In the genomic region with DNA sequence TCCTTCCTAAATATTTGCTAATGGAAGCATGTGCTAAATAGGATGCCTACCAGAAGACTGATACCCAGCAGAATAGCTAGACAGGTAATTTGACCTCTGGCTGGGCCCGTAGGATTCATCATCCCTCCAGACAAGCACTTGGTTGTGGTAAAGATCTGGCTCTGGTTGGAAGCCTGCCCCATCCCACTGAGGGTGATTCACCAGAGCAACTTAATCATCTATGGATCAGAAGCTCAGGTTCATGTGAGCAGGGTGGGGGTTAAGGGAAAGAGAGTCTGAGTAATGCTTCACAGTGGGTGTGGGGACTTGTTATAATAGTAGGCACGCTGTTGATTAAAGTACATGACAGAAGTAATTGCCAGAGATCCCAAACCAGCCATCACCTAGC, we compare ENCODE assay signal across 9 cellular contexts. TPM values are rescaled to one million over a fixed set of nuclear protein-coding genes. Genes with fewer than 3 reads are reported as not detected.
DNase-seq lines count a peak whose midpoint lies in the region; ATAC-seq and TF ChIP-seq lines count a peak whose summit lies in the region.
"Not testable (repeated sequence)": the region's sequence is repeated elsewhere in the genome, so short reads cannot be mapped to it uniquely, and the experiment has no call there.
"Had no signal": no experiment of that assay in that cellular context is flagged by ENCODE, and none has a peak within 500 bp of the region (broad histone marks: within the 10 kb centered on the region; RNA-seq: fewer than 3 reads in every experiment).

No MANE protein-coding gene starts in this region.

- POLR2A ChIA-PET in HCT116 (lab: Charles Lee); SK-N-SH (lab: Yijun Ruan, JAX): not testable (repeated sequence)

- WGBS in SK-N-SH (ENCODE audit: low lambda C conversion rate) = no CpG with 5 or more reads among the region's 2 CpGs

- not testable (repeated sequence) for H3K36me3 ChIP-seq in HCT116 (ENCODE audit: control insufficient read depth in 1 of 2, insufficient read depth in 2 of 2, low read length in 2 of 2); SK-N-SH (replicated peaks in 1 of 2; ENCODE audit: control insufficient read depth in 1 of 2, insufficient read depth in 2 of 2, low read length in 1 of 2)

- not testable (repeated sequence) for H3K36me3 Mint-ChIP-seq in activated naive CD8-positive, alpha-beta T cell treated with anti-CD3 and anti-CD28 coated beads, Interleukin-2, amount 50 U/mL, for 24 hours (ENCODE audit: low read depth)

- H3K27ac Mint-ChIP-seq in activated naive CD8-positive, alpha-beta T cell treated with anti-CD3 and anti-CD28 coated beads, Interleukin-2, amount 50 U/mL, for 24 hours = not testable (repeated sequence)

- not testable (repeated sequence) for H3K9me2 ChIP-seq in HCT116 (ENCODE audit: insufficient read depth); SK-N-SH

- CTCF ChIA-PET in HCT116 (lab: Charles Lee); SK-N-SH (lab: Yijun Ruan, JAX): not testable (repeated sequence)

- H3K9ac ChIP-seq in HCT116 (ENCODE audit: low read length); SK-N-SH: not testable (repeated sequence)

- H3K27me3 ChIP-seq in HCT116 (ENCODE audit: insufficient read depth, low read length); SK-N-SH (ENCODE audit: insufficient read depth): not testable (repeated sequence)

- intact Hi-C loops in HCT116 (cut with micrococcal nuclease); left cardiac atrium (cut with DNase I): not testable (repeated sequence)

- H3K9me3 Mint-ChIP-seq in activated naive CD8-positive, alpha-beta T cell treated with anti-CD3 and anti-CD28 coated beads, Interleukin-2, amount 50 U/mL, for 24 hours = not testable (repeated sequence)

- not testable (repeated sequence) for H3K4me2 ChIP-seq in HCT116 (ENCODE audit: low read length); SK-N-SH

- TF ChIP-seq POLR2A in HCT116 (IDR thresholded peaks at IDR 0.05; ENCODE audit: borderline replicate concordance, extremely low read depth, insufficient read depth, insufficient read length) = not testable (repeated sequence)

- not testable (repeated sequence) for TF ChIP-seq RAD21 in HCT116 (IDR thresholded peaks at IDR 0.05; ENCODE audit: low read depth); SK-N-SH (IDR thresholded peaks at IDR 0.05; ENCODE audit: low read length)

- not testable (repeated sequence) for H3K4me1 Mint-ChIP-seq in activated naive CD8-positive, alpha-beta T cell treated with anti-CD3 and anti-CD28 coated beads, Interleukin-2, amount 50 U/mL, for 24 hours

- H2AFZ ChIP-seq in HCT116 (ENCODE audit: low read depth, low read length, poor library complexity, severe bottlenecking); SK-N-SH (ENCODE audit: low read depth): not testable (repeated sequence)

- not testable (repeated sequence) for H3F3A ChIP-seq in SK-N-SH (replicated peaks; ENCODE audit: insufficient read depth)

- not testable (repeated sequence) for H3K27ac ChIP-seq in HCT116 (ENCODE audit: low read depth, low read length); SK-N-SH (ENCODE audit: low read depth in 2 of 2, low read length in 1 of 2)

- H3K27me3 Mint-ChIP-seq in activated naive CD8-positive, alpha-beta T cell treated with anti-CD3 and anti-CD28 coated beads, Interleukin-2, amount 50 U/mL, for 24 hours = not testable (repeated sequence)

- RAD21 ChIA-PET in HCT116 (lab: Charles Lee; ENCODE audit: low non-redundant PET in 1 of 2, low total read pairs in 2 of 2, uncharacterized antibody in 2 of 2, unreplicated experiment in 2 of 2) = not testable (repeated sequence)

- TF ChIP-seq CTCF in HCT116 (IDR thresholded peaks at IDR 0.05 in 2 of 3, conservative IDR thresholded peaks at IDR 0.05 in 1 of 3; ENCODE audit: borderline replicate concordance in 1 of 3, insufficient read depth in 1 of 3, low read depth in 2 of 3, low read length in 2 of 3); SK-N-SH (IDR thresholded peaks at IDR 0.05): not testable (repeated sequence)

- not testable (repeated sequence) for H3K4me3 ChIP-seq in HCT116 (replicated peaks in 1 of 2; ENCODE audit: low read depth in 1 of 2, low read length in 2 of 2); SK-N-SH (ENCODE audit: low read depth in 2 of 2, low read length in 1 of 2)

- ATAC-seq in HCT116 = peak; percentile 91
- ATAC-seq in activated naive CD8-positive, alpha-beta T cell treated with anti-CD3 and anti-CD28 coated beads, Interleukin-2, amount 50 U/mL, for 24 hours = peak; percentile 95
- ATAC-seq in left cardiac atrium = peak in 1 of 2 donors; percentile 83

- H3K79me2 ChIP-seq in HCT116 (ENCODE audit: insufficient read depth, low read length); SK-N-SH (ENCODE audit: insufficient read depth): not testable (repeated sequence)

- not testable (repeated sequence) for BruUV-seq in HCT116 (replicated peaks; lab: Mats Ljungman, UMichigan)

- not testable (repeated sequence) for DNase-seq in HCT116 (ENCODE audit: low read depth, low spot score); SK-N-SH
- DNase-seq in activated CD4-positive, alpha-beta T cell treated with anti-CD3 and anti-CD28 coated beads, Interleukin-2, amount 50 U/mL, for 48 hours = peak; percentile 7 to 26
- DNase-seq in activated naive CD8-positive, alpha-beta T cell treated with anti-CD3 and anti-CD28 coated beads, Interleukin-2, amount 50 U/mL, for 24 hours = peak; percentile 3
- peak; percentile 16 for DNase-seq in left cardiac atrium
- peak; percentile 24 for DNase-seq in stimulated activated CD4-positive, alpha-beta T cell treated with anti-CD3 and anti-CD28 coated beads, Interleukin-15, amount 100 ng/mL, for 24 hours
- DNase-seq in stimulated activated CD8-positive, alpha-beta memory T cell treated with anti-CD3 and anti-CD28 coated beads, Interleukin-2, amount 100 ng/mL, for 48 hours (ENCODE audit: low read depth in 2 of 2) = peak; percentile 0 to 8

- H3K4me1 ChIP-seq in HCT116 (ENCODE audit: control insufficient read depth in 1 of 2, insufficient read depth in 2 of 2, low read length in 2 of 2); SK-N-SH (ENCODE audit: control insufficient read depth in 1 of 2, insufficient read depth in 2 of 2, low read depth in 1 of 2, low read length in 1 of 2): not testable (repeated sequence)

- H3K4me3 Mint-ChIP-seq in activated naive CD8-positive, alpha-beta T cell treated with anti-CD3 and anti-CD28 coated beads, Interleukin-2, amount 50 U/mL, for 24 hours = not testable (repeated sequence)

- not testable (repeated sequence) for H3K9me3 ChIP-seq in HCT116 (ENCODE audit: control insufficient read depth in 1 of 2, insufficient read depth in 1 of 2, low read depth in 1 of 2, low read length in 2 of 2); SK-N-SH

- not testable (repeated sequence) for H4K20me1 ChIP-seq in HCT116 (ENCODE audit: insufficient read depth); SK-N-SH (ENCODE audit: insufficient read depth)

- TF ChIP-seq EP300 in SK-N-SH (IDR thresholded peaks at IDR 0.05; ENCODE audit: borderline replicate concordance in 1 of 2, low read depth in 1 of 2, low read length in 1 of 2) = peak in 1 of 2 experiments; percentile 29; a peak in 1 of 4 replicates

TF ChIP-seq in HCT116, 20 proteins besides CTCF, POLR2A, EP300 and RAD21:
- TF ChIP-seq FOSL1 (IDR thresholded peaks at IDR 0.05; ENCODE audit: low read depth) (peak; percentile 23; the same call in 1 of the 2 replicates), JUND (IDR thresholded peaks at IDR 0.05) (peak; percentile 11; the same call in 1 of the 2 replicates)

TF ChIP-seq in SK-N-SH, 30 proteins besides CTCF, POLR2A, EP300 and RAD21:
- TF ChIP-seq JUND (IDR thresholded peaks at IDR 0.05) (peak; percentile 52), FOSL2 (IDR thresholded peaks at IDR 0.05; ENCODE audit: borderline replicate concordance, low read depth) (peak; percentile 55; the same call in 1 of the 2 replicates), TCF12 (IDR thresholded peaks at IDR 0.05) (peak; percentile 42), NFIC (IDR thresholded peaks at IDR 0.05; ENCODE audit: borderline replicate concordance) (peak; percentile 51; the same call in 1 of the 2 replicates)
- TF ChIP-seq, protein P1, sequence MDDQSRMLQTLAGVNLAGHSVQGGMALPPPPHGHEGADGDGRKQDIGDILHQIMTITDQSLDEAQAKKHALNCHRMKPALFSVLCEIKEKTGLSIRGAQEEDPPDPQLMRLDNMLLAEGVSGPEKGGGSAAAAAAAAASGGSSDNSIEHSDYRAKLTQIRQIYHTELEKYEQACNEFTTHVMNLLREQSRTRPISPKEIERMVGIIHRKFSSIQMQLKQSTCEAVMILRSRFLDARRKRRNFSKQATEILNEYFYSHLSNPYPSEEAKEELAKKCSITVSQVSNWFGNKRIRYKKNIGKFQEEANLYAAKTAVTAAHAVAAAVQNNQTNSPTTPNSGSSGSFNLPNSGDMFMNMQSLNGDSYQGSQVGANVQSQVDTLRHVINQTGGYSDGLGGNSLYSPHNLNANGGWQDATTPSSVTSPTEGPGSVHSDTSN (IDR thresholded peaks at IDR 0.05) = 0 out of 2 replicates have a peak, but pooled peaks have one; percentile 26
TF ChIP-seq in SK-N-SH: peak in this region for 5; not testable (repeated sequence) for 25.

RNA-seq across cellular contexts. Expression of a gene that starts 26.5 kb away (rescaled TPM):
- 23.0 TPM for total RNA-seq in HCT116 (2021; ENCODE audit: unreplicated experiment)
- 26.4 and 29.3 TPM in 2 replicates for polyA plus RNA-seq in HCT116 (2012)
- 8.1 and 8.8 TPM in 2 replicates for polyA plus RNA-seq in SK-N-SH (2012; rRNA removed)
- 8.9 and 9.2 TPM in 2 replicates for polyA plus RNA-seq in SK-N-SH (2012; cell fraction: cytosol; rRNA removed)
- polyA plus RNA-seq in SK-N-SH (2012; cell fraction: nucleus; rRNA removed) = 11.8 and 13.9 TPM in 2 replicates
- total RNA-seq in left cardiac atrium = 1 to 10 TPM; 1.5 to 2.0 TPM

RNA-seq across cellular contexts. Expression of a gene that starts 27.2 kb away (rescaled TPM):
- total RNA-seq in HCT116 (2021; ENCODE audit: unreplicated experiment) = 58.2 TPM
- polyA plus RNA-seq in HCT116 (2012) = 28.1 and 31.3 TPM in 2 replicates
- polyA plus RNA-seq in SK-N-SH (2012; rRNA removed) = 18.2 and 19.3 TPM in 2 replicates
- polyA plus RNA-seq in SK-N-SH (2012; cell fraction: cytosol; rRNA removed) = 11.7 and 13.4 TPM in 2 replicates
- 88.1 and 90.9 TPM in 2 replicates for polyA plus RNA-seq in SK-N-SH (2012; cell fraction: nucleus; rRNA removed)
- total RNA-seq in left cardiac atrium = 10 to 100 TPM; 31.3 to 31.9 TPM

RNA-seq across cellular contexts. Expression of a gene that starts 58.9 kb away (rescaled TPM):
- total RNA-seq in HCT116 (2021; ENCODE audit: unreplicated experiment) = not detected
- 0.04 TPM in 1 of 2 replicates, not detected in the other for polyA plus RNA-seq in HCT116 (2012)
- polyA plus RNA-seq in SK-N-SH (2012; rRNA removed) = not detected in 2 replicates
- polyA plus RNA-seq in SK-N-SH (2012; cell fraction: cytosol; rRNA removed) = not detected in 2 replicates
- not detected in 2 replicates for polyA plus RNA-seq in SK-N-SH (2012; cell fraction: nucleus; rRNA removed)
- not detected for total RNA-seq in left cardiac atrium
- total RNA-seq: HT1080 had no signal
- polyA plus RNA-seq: IgD-negative memory B cell had no signal
